Comparison of ENCODE assay signal across 1 cellular context in the genomic region with DNA sequence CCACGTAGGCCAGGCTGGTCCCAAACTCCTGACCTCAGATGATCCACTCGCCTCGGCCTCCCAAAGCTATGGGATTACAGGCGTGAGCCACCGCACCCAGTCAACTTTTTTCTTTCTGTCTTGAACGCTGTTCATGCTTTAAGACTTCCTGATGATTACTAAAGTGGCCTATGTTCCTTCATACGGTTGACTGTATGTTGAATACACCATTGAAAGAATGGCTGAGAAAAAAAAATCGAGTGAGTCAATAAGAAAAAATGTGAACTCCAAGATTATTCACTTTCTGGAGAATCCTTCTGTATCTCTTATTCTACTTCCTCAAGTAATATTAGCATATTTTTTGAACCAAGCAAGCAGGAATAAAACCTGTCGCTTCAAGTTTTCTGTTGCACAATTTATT.
TF ChIP-seq lines count a peak whose summit lies in the region.

No MANE protein-coding gene starts in this region.

TF ChIP-seq in WTC11, 78 proteins besides CTCF, POLR2A, EP300 and RAD21 (continued from another document):
- TF ChIP-seq, protein P1, sequence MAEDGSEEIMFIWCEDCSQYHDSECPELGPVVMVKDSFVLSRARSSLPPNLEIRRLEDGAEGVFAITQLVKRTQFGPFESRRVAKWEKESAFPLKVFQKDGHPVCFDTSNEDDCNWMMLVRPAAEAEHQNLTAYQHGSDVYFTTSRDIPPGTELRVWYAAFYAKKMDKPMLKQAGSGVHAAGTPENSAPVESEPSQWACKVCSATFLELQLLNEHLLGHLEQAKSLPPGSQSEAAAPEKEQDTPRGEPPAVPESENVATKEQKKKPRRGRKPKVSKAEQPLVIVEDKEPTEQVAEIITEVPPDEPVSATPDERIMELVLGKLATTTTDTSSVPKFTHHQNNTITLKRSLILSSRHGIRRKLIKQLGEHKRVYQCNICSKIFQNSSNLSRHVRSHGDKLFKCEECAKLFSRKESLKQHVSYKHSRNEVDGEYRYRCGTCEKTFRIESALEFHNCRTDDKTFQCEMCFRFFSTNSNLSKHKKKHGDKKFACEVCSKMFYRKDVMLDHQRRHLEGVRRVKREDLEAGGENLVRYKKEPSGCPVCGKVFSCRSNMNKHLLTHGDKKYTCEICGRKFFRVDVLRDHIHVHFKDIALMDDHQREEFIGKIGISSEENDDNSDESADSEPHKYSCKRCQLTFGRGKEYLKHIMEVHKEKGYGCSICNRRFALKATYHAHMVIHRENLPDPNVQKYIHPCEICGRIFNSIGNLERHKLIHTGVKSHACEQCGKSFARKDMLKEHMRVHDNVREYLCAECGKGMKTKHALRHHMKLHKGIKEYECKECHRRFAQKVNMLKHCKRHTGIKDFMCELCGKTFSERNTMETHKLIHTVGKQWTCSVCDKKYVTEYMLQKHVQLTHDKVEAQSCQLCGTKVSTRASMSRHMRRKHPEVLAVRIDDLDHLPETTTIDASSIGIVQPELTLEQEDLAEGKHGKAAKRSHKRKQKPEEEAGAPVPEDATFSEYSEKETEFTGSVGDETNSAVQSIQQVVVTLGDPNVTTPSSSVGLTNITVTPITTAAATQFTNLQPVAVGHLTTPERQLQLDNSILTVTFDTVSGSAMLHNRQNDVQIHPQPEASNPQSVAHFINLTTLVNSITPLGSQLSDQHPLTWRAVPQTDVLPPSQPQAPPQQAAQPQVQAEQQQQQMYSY (CRISPR knock-in tag; IDR thresholded peaks at IDR 0.05) = no peak
- TF ChIP-seq JAZF1 (CRISPR knock-in tag; IDR thresholded peaks at IDR 0.05) (no peak), ZNF317 (CRISPR knock-in tag; IDR thresholded peaks at IDR 0.05; ENCODE audit: borderline replicate concordance, low read depth) (no peak), NFYB (CRISPR knock-in tag; conservative IDR thresholded peaks at IDR 0.05; ENCODE audit: low read depth) (no peak), TCF7 (CRISPR knock-in tag; IDR thresholded peaks at IDR 0.05; ENCODE audit: low read depth) (no peak), JUN (CRISPR knock-in tag; IDR thresholded peaks at IDR 0.05) (no peak), FOXP1 (CRISPR knock-in tag; IDR thresholded peaks at IDR 0.05; ENCODE audit: borderline replicate concordance) (no peak), NR2C2 (CRISPR knock-in tag; IDR thresholded peaks at IDR 0.05) (no peak), RELA (CRISPR knock-in tag; IDR thresholded peaks at IDR 0.05; ENCODE audit: borderline replicate concordance) (no peak)
- TF ChIP-seq, protein P2, sequence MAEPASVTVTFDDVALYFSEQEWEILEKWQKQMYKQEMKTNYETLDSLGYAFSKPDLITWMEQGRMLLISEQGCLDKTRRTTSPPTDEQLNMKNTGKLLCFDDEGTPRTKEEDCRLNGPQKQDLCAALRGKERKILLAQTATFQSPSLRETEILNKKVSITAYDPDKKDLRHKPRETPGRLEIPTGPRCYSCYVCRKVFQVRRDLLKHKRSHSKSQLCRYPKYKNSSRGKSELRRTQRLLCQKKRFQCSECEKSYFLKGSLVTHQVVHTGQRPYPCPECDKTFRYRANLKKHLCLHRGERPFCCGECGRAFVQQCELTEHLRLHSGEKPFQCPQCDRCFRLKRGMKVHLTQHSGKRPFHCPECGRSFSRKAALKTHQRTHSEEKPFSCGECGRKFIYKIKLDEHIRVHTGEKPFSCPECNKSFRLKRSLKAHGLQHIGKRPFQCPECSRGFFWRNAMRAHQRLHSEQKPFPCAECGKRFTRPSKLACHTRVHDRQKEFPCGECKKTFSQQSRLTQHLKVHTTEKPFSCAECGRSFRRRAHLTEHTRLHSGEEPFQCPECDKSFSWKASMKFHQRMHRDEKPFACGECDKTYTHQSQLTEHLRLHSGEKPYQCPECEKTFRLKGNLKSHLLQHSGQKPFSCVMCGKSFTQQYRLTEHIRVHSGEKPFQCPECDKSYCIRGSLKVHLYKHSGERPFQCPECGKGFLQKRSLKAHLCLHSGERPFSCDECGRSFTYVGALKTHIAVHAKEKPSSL (CRISPR knock-in tag; conservative IDR thresholded peaks at IDR 0.05) = no peak
